Comparison of ENCODE assay signal across 16 cellular contexts in the genomic region with DNA sequence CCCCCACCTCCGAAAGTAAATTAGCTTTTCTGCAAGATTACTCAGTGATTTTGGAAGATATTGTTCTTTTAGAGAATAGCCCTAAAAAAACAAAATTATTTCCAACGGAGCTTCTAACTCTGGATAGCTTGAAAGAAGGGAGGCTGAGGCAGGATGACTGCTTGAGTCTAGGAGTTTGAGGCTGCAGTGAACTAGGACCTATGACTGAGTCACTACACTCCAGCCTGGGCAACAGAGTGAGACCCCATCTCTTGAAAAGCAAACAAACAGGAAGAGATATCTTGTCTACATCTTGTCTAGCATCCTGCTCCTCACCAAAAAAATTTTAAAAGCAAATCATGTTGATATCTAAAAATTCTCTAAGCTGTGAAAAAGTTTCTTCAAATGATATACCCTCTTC. TPM values are rescaled to one million over a fixed set of nuclear protein-coding genes. Genes with fewer than 3 reads are reported as not detected.
DNase-seq lines count a peak whose midpoint lies in the region; ATAC-seq, FAIRE-seq and TF ChIP-seq lines count a peak whose summit lies in the region.
"Had no signal": no experiment of that assay in that cellular context is flagged by ENCODE, and none has a peak within 500 bp of the region (broad histone marks: within the 10 kb centered on the region; RNA-seq: fewer than 3 reads in every experiment).

No MANE protein-coding gene starts in this region.

- in situ Hi-C loops in gastrocnemius medialis (cut with MboI; ENCODE audit: low sequenced_read_pairs in 4 of 4) = no loop called here

- intact Hi-C loops in endothelial cell of umbilical vein (cut with micrococcal nuclease) (no loop called here), gastrocnemius medialis (cut with DNase I; ENCODE audit: low total_unique reads) (no loop called here)

- H3K79me2 ChIP-seq in endothelial cell of umbilical vein (ENCODE audit: control insufficient read depth, insufficient read depth, low read length) = no peaks in the 10 kb centered on the region

- H3K27ac Mint-ChIP-seq in T-helper 17 cell = peak overlapping the region; percentile 27

- H3K27ac ChIP-seq in endothelial cell of umbilical vein (ENCODE audit: insufficient read depth, low read depth, low read length) (no peak overlapping the region), gastrocnemius medialis (peak overlapping the region in 3 of 4 donors; percentile 37 to 56 (median 45))

- no peak overlapping the region for H3K9ac ChIP-seq in endothelial cell of umbilical vein (replicated peaks; ENCODE audit: extremely low read depth, insufficient read depth, low read length)

- TF ChIP-seq POLR2A in endothelial cell of umbilical vein (IDR thresholded peaks at IDR 0.05; ENCODE audit: low read depth, low read length) (no peak), gastrocnemius medialis (IDR thresholded peaks at IDR 0.05) (no peak)

- H3K4me1 ChIP-seq in endothelial cell of umbilical vein (ENCODE audit: control insufficient read depth, extremely low read depth, insufficient read depth, low read length) (peaks cover 7% of the 10 kb centered on the region), gastrocnemius medialis (peaks cover 10 to 11% of the 10 kb centered on the region in 2 donors)
- H3K4me1 ChIP-seq: Caco-2, HAP-1 had no signal

- H3K4me3 ChIP-seq in endothelial cell of umbilical vein (replicated peaks in 1 of 3; ENCODE audit: insufficient read depth in 1 of 3, low read depth in 1 of 3, low read length in 3 of 3) (no peak overlapping the region), gastrocnemius medialis (no peak overlapping the region)
- H3K4me3 ChIP-seq: HAP-1 had no signal

- CTCF ChIA-PET in endothelial cell of umbilical vein (lab: Charles Lee) = interaction anchor here (0.9 to 1.7 kb wide), 4 partner anchors 10 to 84 kb away, joined by 3 to 6 read pairs (median 4); no protein-coding TSS in a partner anchor

- no peak overlapping the region for H3K4me3 Mint-ChIP-seq in T-helper 17 cell
- H3K4me3 Mint-ChIP-seq: CD4-positive, alpha-beta memory T cell had no signal

- no TSS peak for BruUV-seq in endothelial cell of umbilical vein (replicated peaks; lab: Mats Ljungman, UMichigan)

- DNase-seq in T-helper 17 cell (no peak), endothelial cell of umbilical vein (ENCODE audit: low read depth, low spot score) (peak; percentile 29), gastrocnemius medialis (no peak), NCI-H446 treated with DMSO at 0.1 percent for 48 hours (lab: John Stamatoyannopoulos, UW) (no peak), NCI-H2029 (lab: John Stamatoyannopoulos, UW) (no peak)
- no peak for DNase-seq in activated CD4-positive, CD25-positive, alpha-beta regulatory T cell treated with anti-CD3 and anti-CD28 coated beads, Interleukin-2, amount 50 U/mL, for 72 hours
- DNase-seq: C1 segment of cervical spinal cord; Caco-2; CD4-positive, alpha-beta memory T cell; DMS153; DND-41; GOT3 had no signal

- H3K36me3 Mint-ChIP-seq in T-helper 17 cell (ENCODE audit: low read depth) = no peaks in the 10 kb centered on the region

- ATAC-seq in T-helper 17 cell (no peak), gastrocnemius medialis (no peak)

- no peaks in the 10 kb centered on the region for H3K9me1 ChIP-seq in endothelial cell of umbilical vein (replicated peaks; ENCODE audit: control insufficient read depth, extremely low read depth, insufficient read depth, low read length)

- no peak overlapping the region for H3K4me2 ChIP-seq in endothelial cell of umbilical vein (ENCODE audit: insufficient read depth, low read length)

- H3K9me3 ChIP-seq in T-helper 17 cell (ENCODE audit: control insufficient read depth, low read length, poor library complexity, severe bottlenecking) (no peaks in the 10 kb centered on the region), endothelial cell of umbilical vein (replicated peaks; ENCODE audit: control insufficient read depth, insufficient read depth, low read length) (no peaks in the 10 kb centered on the region), gastrocnemius medialis (no peaks in the 10 kb centered on the region)
- H3K9me3 ChIP-seq: Caco-2, HAP-1 had no signal

- dilution Hi-C loops in endothelial cell of umbilical vein (cut with MboI; ENCODE audit: extremely low pct_ligation_motif_present, low sequenced_read_pairs) = no loop called here

- H4K20me1 ChIP-seq in endothelial cell of umbilical vein (replicated peaks; ENCODE audit: control insufficient read depth, extremely low read depth, insufficient read depth, low read length) = no peaks in the 10 kb centered on the region

- H3K27me3 ChIP-seq in endothelial cell of umbilical vein (ENCODE audit: control insufficient read depth in 2 of 2, insufficient read depth in 2 of 2, low read length in 2 of 2) (no peaks in the 10 kb centered on the region), gastrocnemius medialis (no peaks in the 10 kb centered on the region)

- H3K36me3 ChIP-seq in endothelial cell of umbilical vein (ENCODE audit: control insufficient read depth in 2 of 2, extremely low read depth in 1 of 2, insufficient read depth in 2 of 2, low read length in 2 of 2) (peaks cover 0 to 4% of the 10 kb centered on the region in 2 experiments), gastrocnemius medialis (no peaks in the 10 kb centered on the region)
- H3K36me3 ChIP-seq: HAP-1 had no signal

- no peak overlapping the region for H2AFZ ChIP-seq in endothelial cell of umbilical vein (ENCODE audit: low read depth, low read length)

- H3K4me1 Mint-ChIP-seq in T-helper 17 cell = peaks cover 11% of the 10 kb centered on the region

- POLR2A ChIA-PET in endothelial cell of umbilical vein (lab: Charles Lee) = no interaction called here

- FAIRE-seq in endothelial cell of umbilical vein (lab: Jason Lieb, UNC) = no peak
- FAIRE-seq: G401.6, GM12892, H54 had no signal

- H3K27me3 Mint-ChIP-seq in T-helper 17 cell = no peaks in the 10 kb centered on the region
- H3K27me3 Mint-ChIP-seq: CD4-positive, alpha-beta memory T cell had no signal

- TF ChIP-seq CTCF in endothelial cell of umbilical vein (IDR thresholded peaks at IDR 0.05; ENCODE audit: extremely low read depth in 1 of 2, insufficient read depth in 1 of 2, low read depth in 1 of 2, low read length in 2 of 2) (no peak), gastrocnemius medialis (IDR thresholded peaks at IDR 0.05 in 4 of 5, conservative IDR thresholded peaks at IDR 0.05 in 1 of 5) (no peak)

TF ChIP-seq in endothelial cell of umbilical vein, 7 proteins besides CTCF, POLR2A, EP300 and RAD21:
- TF ChIP-seq MYC (IDR thresholded peaks at IDR 0.05; ENCODE audit: low read depth, low read length) (no peak), GATA2 (IDR thresholded peaks at IDR 0.05; ENCODE audit: insufficient read depth, insufficient read length, low read depth, low read length) (no peak), FOS (IDR thresholded peaks at IDR 0.05; ENCODE audit: borderline replicate concordance, insufficient read depth, low read length) (no peak)

RNA-seq across cellular contexts. Expression of gene CPLANE2, which starts 42.2 kb away (rescaled TPM):
- total RNA-seq in T-helper 17 cell (1 to 10 TPM; 4.3 to 6.9 TPM), endothelial cell of umbilical vein (3.7 and 3.9 TPM in 2 replicates), gastrocnemius medialis (1 to 10 TPM in 3 of 4 donors, under 1 TPM in 1; 0.46 to 6.3 (median 3.1) TPM)
- 4.6 and 5.9 TPM in 2 replicates for polyA plus RNA-seq in endothelial cell of umbilical vein
- polyA plus RNA-seq in endothelial cell of umbilical vein (2011; cell fraction: cytosol; rRNA removed) = 5.1 and 6.7 TPM in 2 replicates
- polyA plus RNA-seq in endothelial cell of umbilical vein (2011; cell fraction: nucleus; rRNA removed) = 2.1 and 3.9 TPM in 2 replicates
- polyA plus RNA-seq in endothelial cell of umbilical vein (2012) = 4.8 and 5.2 TPM in 2 replicates
- polyA minus RNA-seq in endothelial cell of umbilical vein = 5.0 and 8.4 TPM in 2 replicates
- polyA minus RNA-seq in endothelial cell of umbilical vein (2011; cell fraction: cytosol; rRNA and poly(A)+ RNA removed) = 9.8 TPM
- polyA minus RNA-seq in endothelial cell of umbilical vein (2011; cell fraction: nucleus; rRNA and poly(A)+ RNA removed) = 3.4 and 4.0 TPM in 2 replicates
